In the genomic region with DNA sequence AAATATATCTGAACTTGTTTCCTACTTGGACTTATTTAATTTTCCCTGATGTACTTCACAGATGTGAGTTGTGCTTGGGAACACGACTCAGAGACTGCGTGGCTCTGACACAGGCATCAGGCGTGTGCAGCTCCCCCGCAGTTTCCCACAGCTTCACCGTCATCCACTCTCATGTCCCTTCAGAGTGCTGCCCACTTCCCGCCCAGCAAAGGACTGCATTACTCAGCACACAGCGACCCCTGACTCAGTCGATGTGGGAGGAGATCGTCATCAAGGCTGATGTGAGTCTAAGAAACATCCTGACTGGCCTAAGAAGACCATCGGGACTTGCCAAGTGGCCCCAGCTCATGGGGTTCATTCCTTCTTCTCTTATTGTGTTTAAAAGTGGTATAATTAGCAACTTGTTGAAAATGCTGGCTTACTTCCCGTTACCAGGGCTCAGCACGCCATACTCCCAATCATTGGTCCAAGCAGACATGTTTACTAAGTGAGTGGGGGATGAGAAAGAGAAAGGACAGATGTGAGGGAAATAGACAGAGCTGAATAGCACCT, we compare ENCODE assay signal across 8 cellular contexts.
DNase-seq lines count a peak whose midpoint lies in the region; ATAC-seq and TF ChIP-seq lines count a peak whose summit lies in the region.

No MANE protein-coding gene starts in this region.

- H3K27me3 ChIP-seq in dorsolateral prefrontal cortex, result peaks cover 0 to 10% (median 0%) of the 10 kb centered on the region in 45 donors
- H3K27me3 ChIP-seq in osteoblast (ENCODE audit: insufficient read depth, low read length), result no peaks in the 10 kb centered on the region
- H3K27me3 ChIP-seq in upper lobe of right lung, result no peaks in the 10 kb centered on the region

- ATAC-seq in upper lobe of right lung, result peak; percentile 60

- no peak overlapping the region for H3K4me3 ChIP-seq in dorsolateral prefrontal cortex
- peak overlapping the region; percentile 5 for H3K4me3 ChIP-seq in osteoblast (ENCODE audit: insufficient read depth, low read length)
- H3K4me3 ChIP-seq in upper lobe of right lung, result no peak overlapping the region

- H3K36me3 ChIP-seq in osteoblast (ENCODE audit: insufficient read depth, low read length) (no peaks in the 10 kb centered on the region), upper lobe of right lung (no peaks in the 10 kb centered on the region)

- peak; percentile 38 for DNase-seq in Ammon's horn (ENCODE audit: low spot score)
- DNase-seq in T follicular helper cell (ENCODE audit: low read depth), result peak; percentile 14
- DNase-seq in dorsolateral prefrontal cortex, result peak in 8 of 10 donors; percentile 21 to 80 (median 54)
- DNase-seq in osteoblast (ENCODE audit: insufficient read length, low spot score, missing footprints), result peak; percentile 89
- DNase-seq in upper lobe of right lung, result no peak
- no peak for DNase-seq in NCI-H69 (lab: John Stamatoyannopoulos, UW)
- DNase-seq in SIG-M5 treated with dmso at 0.1 percent for 504 hours (lab: John Stamatoyannopoulos, UW; ENCODE audit: unreplicated experiment), result no peak
- no peak for DNase-seq in effector CD4-positive, alpha-beta T cell

- no peaks in the 10 kb centered on the region for H3K79me2 ChIP-seq in osteoblast (ENCODE audit: insufficient read depth, low read length)

- H3K4me2 ChIP-seq in osteoblast (ENCODE audit: insufficient read depth, low read length), result peak overlapping the region; percentile 58

- H3K27ac ChIP-seq in dorsolateral prefrontal cortex (no peak overlapping the region), osteoblast (ENCODE audit: low read depth, low read length) (peak overlapping the region; percentile 100), upper lobe of right lung (no peak overlapping the region)

- peak overlapping the region; percentile 15 for H2AFZ ChIP-seq in osteoblast (ENCODE audit: low read length)

- intact Hi-C loops in dorsolateral prefrontal cortex (cut with DNase I) (no loop called here), upper lobe of right lung (cut with DNase I) (no loop called here)

- H3K9me3 ChIP-seq in osteoblast (ENCODE audit: low read depth, low read length) (no peaks in the 10 kb centered on the region), upper lobe of right lung (no peaks in the 10 kb centered on the region)

- H3K4me1 ChIP-seq in osteoblast (ENCODE audit: insufficient read depth, low read length), result peaks cover 45% of the 10 kb centered on the region
- H3K4me1 ChIP-seq in upper lobe of right lung, result no peaks in the 10 kb centered on the region

- TF ChIP-seq CTCF in dorsolateral prefrontal cortex (IDR thresholded peaks at IDR 0.05 in 54 of 56, conservative IDR thresholded peaks at IDR 0.05 in 2 of 56; ENCODE audit: low read depth in 1 of 56, partially characterized antibody in 56 of 56), result no peak
- TF ChIP-seq CTCF in osteoblast (IDR thresholded peaks at IDR 0.05; ENCODE audit: extremely low read depth, low read depth, low read length), result no peak
- no peak for TF ChIP-seq CTCF in upper lobe of right lung (IDR thresholded peaks at IDR 0.05)

- H4K20me1 ChIP-seq in osteoblast (ENCODE audit: insufficient read depth, low read length), result no peaks in the 10 kb centered on the region

Comparison
In these comparisons a context has a peak if more than half of its experiments do, and no peak if none do; other contexts are left out.
1. DNase-seq: peak in Ammon's horn (single experiment), T follicular helper cell (single experiment), dorsolateral prefrontal cortex (8 of 10) and osteoblast (single experiment); none in upper lobe of right lung (single experiment), NCI-H69 (single experiment), SIG-M5 treated with dmso at 0.1 percent for 504 hours (single experiment) and effector CD4-positive, alpha-beta T cell (single experiment).